21 cellular contexts compared by ENCODE assay signal in the genomic region with DNA sequence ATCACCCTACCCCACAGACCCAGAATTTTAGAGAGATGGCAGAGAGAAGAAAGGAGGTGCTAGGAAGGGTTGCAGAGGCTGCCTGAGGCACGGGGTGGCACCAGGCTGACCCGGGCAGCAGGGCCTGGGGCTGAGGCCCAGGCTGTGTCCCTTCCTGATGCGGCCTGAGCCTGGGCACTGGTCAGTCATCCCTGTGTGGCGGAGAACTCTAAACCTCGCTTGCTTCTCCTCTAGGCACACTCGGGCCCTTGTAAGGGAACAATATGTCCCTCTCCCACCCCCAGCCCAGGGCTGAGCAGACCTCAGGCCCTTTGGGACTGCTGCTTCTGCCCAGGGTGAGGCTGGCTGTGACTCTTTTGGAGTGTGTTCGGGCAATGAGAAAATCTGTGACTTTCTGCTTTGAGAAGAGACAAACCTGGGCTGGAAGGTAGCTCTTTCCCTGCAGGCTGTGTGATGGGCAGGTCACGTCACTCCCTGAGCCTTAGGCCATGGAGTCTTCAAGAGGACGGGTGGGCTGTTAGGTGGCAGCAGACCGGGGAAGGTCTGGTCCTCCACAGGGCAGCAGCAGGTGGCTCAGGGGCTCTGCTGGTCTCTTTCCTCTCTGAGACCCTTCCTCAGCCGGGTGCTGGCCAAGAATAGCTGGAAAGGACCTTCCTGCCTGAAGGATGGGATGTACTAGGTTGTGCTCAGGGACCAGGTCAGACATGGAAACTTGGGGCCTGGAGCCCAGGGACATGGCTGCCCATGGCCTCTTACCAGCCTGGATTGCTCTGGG.
"Had no signal": no experiment of that assay in that cellular context is flagged by ENCODE, and none has a peak within 500 bp of the region (broad histone marks: within the 10 kb centered on the region; RNA-seq: fewer than 3 reads in every experiment).

No MANE protein-coding gene starts in this region.

- H3K27me3 ChIP-seq: adrenal gland, gastroesophageal sphincter, right atrium auricular region had no signal

- H3K4me3 ChIP-seq: adrenal gland, gastroesophageal sphincter, right atrium auricular region, skin epidermis, thoracic aorta had no signal

- DNase-seq: activated CD4-positive, alpha-beta T cell treated with anti-CD3 and anti-CD28 coated beads, Interleukin-2, amount 10 ng/mL, durations not matched to agents 7 days and 5 days; activated CD4-positive, CD25-positive, alpha-beta regulatory T cell treated with anti-CD3 and anti-CD28 coated beads, Interleukin-2, amount 50 U/mL, for 72 hours; activated CD8-positive, alpha-beta memory T cell treated with anti-CD3 and anti-CD28 coated beads, Interleukin-2, amount 10 ng/mL, durations not matched to agents 7 days and 5 days; activated CD8-positive, alpha-beta T cell treated with anti-CD3 and anti-CD28 coated beads for 36 hours; activated naive CD4-positive, alpha-beta T cell; activated T-cell treated with anti-CD3 and anti-CD28 coated beads for 4 hours; cerebellar nuclear complex; cortex of kidney; head of caudate nucleus; hypothalamus; naive B cell; stimulated activated CD4-positive, alpha-beta T cell treated with anti-CD3 and anti-CD28 coated beads, Interleukin-2, amount 100 ng/mL, for 24 hours had no signal

- H3K36me3 ChIP-seq: adrenal gland, gastroesophageal sphincter, right atrium auricular region, thoracic aorta had no signal

- H3K27ac ChIP-seq: adrenal gland, epithelial cell of prostate, gastroesophageal sphincter, right atrium auricular region, skin epidermis, thoracic aorta, VCaP had no signal

- ATAC-seq: activated CD8-positive, alpha-beta memory T cell treated with anti-CD3 and anti-CD28 coated beads, Interleukin-2, amount 10 ng/mL, durations not matched to agents 7 days and 5 days; activated CD8-positive, alpha-beta T cell treated with anti-CD3 and anti-CD28 coated beads for 36 hours; gastroesophageal sphincter; SK-N-SH treated with all-trans-retinoic acid at 6 μM for 48 hours; stimulated activated memory B cell treated with anti-CD40 and anti-IgM and Interleukin-4, amounts not matched to agents 10 μg/mL and 1 μg/mL and 100 μg/mL, for 72 hours had no signal

- H3K9me3 ChIP-seq: adrenal gland, gastroesophageal sphincter, right atrium auricular region, thoracic aorta had no signal
